Comparison of ENCODE assay signal across 8 cellular contexts in the genomic region with DNA sequence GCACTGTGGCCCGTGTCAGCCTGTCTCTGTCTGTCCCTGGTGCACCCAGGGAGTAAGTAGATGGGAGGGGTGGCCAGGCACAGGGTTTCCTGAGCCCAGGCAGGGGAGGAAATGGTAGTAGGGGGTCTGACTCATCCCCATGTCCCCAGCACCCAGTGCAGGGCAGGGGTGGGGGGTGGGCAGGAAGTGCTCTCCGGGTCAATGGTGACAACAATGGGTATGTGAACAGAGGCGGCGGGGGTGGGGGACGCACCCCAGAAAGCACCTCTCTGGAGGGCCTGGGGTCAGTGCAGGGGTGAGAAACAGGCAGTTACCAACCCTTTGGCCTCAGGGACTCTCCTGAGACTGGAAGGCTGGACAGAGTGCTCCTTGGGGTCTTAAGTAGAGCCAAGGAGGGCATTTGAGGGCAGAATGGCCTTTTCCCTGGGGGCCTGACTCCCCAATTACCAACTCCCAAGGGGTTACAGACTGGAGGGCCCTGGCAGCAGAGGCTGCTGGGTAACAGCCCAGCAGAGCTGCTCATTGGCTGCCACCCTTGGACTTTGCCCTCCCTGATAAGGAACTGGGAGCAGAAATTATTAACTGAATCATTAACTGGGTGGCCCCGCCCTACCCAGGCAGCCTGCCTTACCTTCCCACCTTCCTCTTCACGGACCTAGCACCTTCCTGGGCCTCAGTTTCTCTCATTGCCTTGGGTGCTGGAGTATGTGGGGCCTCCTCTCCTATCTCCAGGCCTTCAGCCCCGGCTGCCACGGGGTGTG. TPM values are rescaled to one million over a fixed set of nuclear protein-coding genes. Genes with fewer than 3 reads are reported as not detected.
DNase-seq lines count a peak whose midpoint lies in the region; ATAC-seq and TF ChIP-seq lines count a peak whose summit lies in the region.

No MANE protein-coding gene starts in this region.

- H4K91ac ChIP-seq in IMR-90 (ENCODE audit: insufficient read depth, low read depth, low read length): peak overlapping the region; percentile 76

- no peak for TF ChIP-seq RAD21 in IMR-90 (IDR thresholded peaks at IDR 0.05; ENCODE audit: low read length)

- H3K4me2 ChIP-seq in IMR-90 (ENCODE audit: low read depth, low read length): no peak overlapping the region

- peak overlapping the region; percentile 74 for H2BK120ac ChIP-seq in IMR-90 (ENCODE audit: low read depth, low read length)

- H3K14ac ChIP-seq in IMR-90 (replicated peaks; ENCODE audit: low read depth, low read length): peak overlapping the region; percentile 51; the same call in 1 of the 2 replicates

- CTCF ChIA-PET in IMR-90 (lab: Yijun Ruan, JAX): no interaction called here
- CTCF ChIA-PET in RWPE1 (lab: Yijun Ruan, JAX): interaction anchor here (0.6 to 1.3 kb wide), 4 partner anchors 9 to 309 kb away, joined by 3 to 7 read pairs (median 4); no protein-coding TSS in a partner anchor

- peak; percentile 44 for ATAC-seq in GM18907 (IDR thresholded peaks at IDR 0.05; ENCODE audit: unreplicated experiment)
- no peak for ATAC-seq in IMR-90 (ENCODE audit: low read depth)
- peak; percentile 53 for ATAC-seq in activated naive CD8-positive, alpha-beta T cell treated with anti-CD3 and anti-CD28 coated beads, Interleukin-2, amount 50 U/mL, for 24 hours
- no peak for ATAC-seq in GM21381 (IDR thresholded peaks at IDR 0.05; ENCODE audit: unreplicated experiment)

- peak overlapping the region; percentile 45; the same call in 1 of the 3 replicates for H2BK15ac ChIP-seq in IMR-90 (ENCODE audit: low read depth, low read length)

- 0 out of 4 replicates have a peak, but pooled peaks cover 0 to 3% of the 10 kb centered on the region in 2 experiments for H3K79me1 ChIP-seq in IMR-90 (ENCODE audit: low read depth in 1 of 2, low read length in 2 of 2)

- no peak for TF ChIP-seq POLR2A in IMR-90 (IDR thresholded peaks at IDR 0.05; ENCODE audit: low read depth, low read length)

- H3K9ac ChIP-seq in IMR-90 (ENCODE audit: low read depth, low read length): peak overlapping the region; percentile 25; the same call in 1 of the 2 replicates

- no peak overlapping the region for H3K18ac ChIP-seq in IMR-90 (ENCODE audit: low read depth, low read length)

- POLR2A ChIA-PET in IMR-90 (lab: Charles Lee; ENCODE audit: unreplicated experiment) (no interaction called here), RWPE1 (lab: Yijun Ruan, JAX; ENCODE audit: low non-redundant PET) (no interaction called here)

- peaks cover 18% of the 10 kb centered on the region for H3K27me3 Mint-ChIP-seq in activated naive CD8-positive, alpha-beta T cell treated with anti-CD3 and anti-CD28 coated beads, Interleukin-2, amount 50 U/mL, for 24 hours
- H3K27me3 Mint-ChIP-seq in nephron (ENCODE audit: low read depth): peaks cover 19% of the 10 kb centered on the region

- in situ Hi-C loops in IMR-90 (cut with MboI; ENCODE audit: low sequenced_read_pairs): no loop called here

- peaks cover 15% of the 10 kb centered on the region for H3K4me1 ChIP-seq in IMR-90 (ENCODE audit: control insufficient read depth, insufficient read depth, low read length)

- no peak overlapping the region for H3K4me3 ChIP-seq in IMR-90 (ENCODE audit: insufficient read depth, low read depth, low read length)

- TF ChIP-seq CTCF in IMR-90 (conservative IDR thresholded peaks at IDR 0.05; ENCODE audit: low read depth, low read length) (no peak), nephron (IDR thresholded peaks at IDR 0.05; ENCODE audit: unreplicated experiment in 3 of 3) (no peak), RWPE1 (conservative IDR thresholded peaks at IDR 0.05; ENCODE audit: low read depth) (no peak)

- H4K8ac ChIP-seq in IMR-90 (ENCODE audit: low read depth in 2 of 2, low read length in 2 of 2): peak overlapping the region; percentile 66 to 81; a peak in 3 of 4 replicates

- no peaks in the 10 kb centered on the region for H3K9me3 ChIP-seq in IMR-90 (ENCODE audit: control insufficient read depth, insufficient read depth, low read length)

- H4K5ac ChIP-seq in IMR-90 (ENCODE audit: low read depth, low read length): peak overlapping the region; percentile 61; the same call in 1 of the 2 replicates

- peaks cover 3% of the 10 kb centered on the region; the same call in 1 of the 2 replicates for H3K27me3 ChIP-seq in IMR-90 (ENCODE audit: control insufficient read depth, insufficient read depth, low read length)

- H3K4me1 Mint-ChIP-seq in activated naive CD8-positive, alpha-beta T cell treated with anti-CD3 and anti-CD28 coated beads, Interleukin-2, amount 50 U/mL, for 24 hours: peaks cover 22% of the 10 kb centered on the region
- H3K4me1 Mint-ChIP-seq in nephron: peaks cover 19% of the 10 kb centered on the region

- peak overlapping the region; percentile 54; the same call in 1 of the 2 replicates for H3K4ac ChIP-seq in IMR-90 (ENCODE audit: low read depth, low read length)

- DNase-seq in IMR-90 (peak; percentile 50), NCI-H2196 (lab: John Stamatoyannopoulos, UW; ENCODE audit: unreplicated experiment) (no peak), RWPE1 (ENCODE audit: low spot score) (no peak), DMS153 (lab: John Stamatoyannopoulos, UW) (no peak)
- DNase-seq in activated naive CD8-positive, alpha-beta T cell treated with anti-CD3 and anti-CD28 coated beads, Interleukin-2, amount 50 U/mL, for 24 hours: peak; percentile 33

- peak overlapping the region; percentile 82; the same call in 1 of the 2 replicates for H2AK5ac ChIP-seq in IMR-90 (ENCODE audit: low read depth, low read length)

- peak overlapping the region; percentile 42 for H2BK5ac ChIP-seq in IMR-90 (ENCODE audit: low read depth, low read length, poor library complexity, severe bottlenecking)

- H3K36me3 ChIP-seq in IMR-90 (ENCODE audit: control insufficient read depth, insufficient read depth, low read length): no peaks in the 10 kb centered on the region

- intact Hi-C loops in IMR-90 (cut with micrococcal nuclease): no loop called here

- peak overlapping the region; percentile 75 for H2AFZ ChIP-seq in IMR-90 (replicated peaks; ENCODE audit: low read length, poor library complexity)

- WGBS in IMR-90 (ENCODE audit: extremely low coverage in 2 of 2, insufficient read length in 1 of 2), 2 experiments: no CpG with 5 or more reads among the region's 9 CpGs

- H3K9me1 ChIP-seq in IMR-90 (ENCODE audit: insufficient read depth, low read length): no peaks in the 10 kb centered on the region

- no peak overlapping the region for H3K56ac ChIP-seq in IMR-90 (ENCODE audit: extremely low read depth, insufficient read depth, low read length)

- H3K36me3 Mint-ChIP-seq in activated naive CD8-positive, alpha-beta T cell treated with anti-CD3 and anti-CD28 coated beads, Interleukin-2, amount 50 U/mL, for 24 hours (ENCODE audit: low read depth): no peaks in the 10 kb centered on the region
- no peaks in the 10 kb centered on the region for H3K36me3 Mint-ChIP-seq in nephron (ENCODE audit: low read depth)

- H3K23ac ChIP-seq in IMR-90 (ENCODE audit: low read depth, low read length): no peak overlapping the region

- H4K20me1 ChIP-seq in IMR-90 (ENCODE audit: insufficient read depth, low read length): no peaks in the 10 kb centered on the region

- BruUV-seq in IMR-90 (replicated peaks; lab: Mats Ljungman, UMichigan): no TSS peak

- H3K27ac Mint-ChIP-seq in activated naive CD8-positive, alpha-beta T cell treated with anti-CD3 and anti-CD28 coated beads, Interleukin-2, amount 50 U/mL, for 24 hours: no peak overlapping the region
- H3K27ac Mint-ChIP-seq in nephron: peak overlapping the region; percentile 55 to 89 (median 65)

- no peaks in the 10 kb centered on the region for H3K9me3 Mint-ChIP-seq in activated naive CD8-positive, alpha-beta T cell treated with anti-CD3 and anti-CD28 coated beads, Interleukin-2, amount 50 U/mL, for 24 hours
- H3K9me3 Mint-ChIP-seq in nephron: no peaks in the 10 kb centered on the region

- no peak overlapping the region for H3K4me3 Mint-ChIP-seq in activated naive CD8-positive, alpha-beta T cell treated with anti-CD3 and anti-CD28 coated beads, Interleukin-2, amount 50 U/mL, for 24 hours
- H3K4me3 Mint-ChIP-seq in nephron: no peak overlapping the region

- peak overlapping the region; percentile 90 for H2AK9ac ChIP-seq in IMR-90 (replicated peaks; ENCODE audit: low read depth, low read length, poor library complexity)

- H3K27ac ChIP-seq in IMR-90 (ENCODE audit: insufficient read depth, low read length): no peak overlapping the region; the same call in 1 of the 2 replicates
- no peak overlapping the region for H3K27ac ChIP-seq in RWPE1

- peak overlapping the region; percentile 72; the same call in 1 of the 2 replicates for H2BK20ac ChIP-seq in IMR-90 (ENCODE audit: low read depth, low read length)

- dilution Hi-C loops in IMR-90 (cut with HindIII; ENCODE audit: low sequenced_read_pairs, unreplicated experiment): no loop called here

TF ChIP-seq in IMR-90, 13 proteins besides CTCF, POLR2A, EP300 and RAD21:
- no peak for TF ChIP-seq SMC3 (IDR thresholded peaks at IDR 0.05; ENCODE audit: low read depth, low read length)
- no peak for TF ChIP-seq RFX5 (IDR thresholded peaks at IDR 0.05; ENCODE audit: low read depth, low read length)
- TF ChIP-seq FOS (IDR thresholded peaks at IDR 0.05; ENCODE audit: low read depth, low read length): 0 out of 2 replicates have a peak, but pooled peaks have one; percentile 31
- TF ChIP-seq BHLHE40 (IDR thresholded peaks at IDR 0.05; ENCODE audit: low read depth, low read length): no peak
- TF ChIP-seq MAFK (IDR thresholded peaks at IDR 0.05; ENCODE audit: low read depth, low read length): no peak
- no peak for TF ChIP-seq MAZ (IDR thresholded peaks at IDR 0.05; ENCODE audit: borderline replicate concordance, low read depth, low read length)

RNA-seq across cellular contexts. Expression of gene MYRF, which starts 4.2 kb away (rescaled TPM):
- 1.6 and 1.7 TPM in 2 replicates for total RNA-seq in IMR-90 (2012; rRNA removed)
- 10.6 and 10.7 TPM in 2 replicates for polyA plus RNA-seq in IMR-90 (2012; rRNA removed)
- 6.1 and 9.3 TPM in 2 replicates for polyA plus RNA-seq in IMR-90 (2012; cell fraction: cytosol; rRNA removed)
- polyA plus RNA-seq in IMR-90 (2012; cell fraction: nucleus; rRNA removed; ENCODE audit: low replicate concordance): 31.2 and 47.2 TPM in 2 replicates

RNA-seq across cellular contexts. Expression of gene TMEM258, which starts 35.8 kb away (rescaled TPM):
- 70.0 and 107 TPM in 2 replicates for total RNA-seq in IMR-90 (2012; rRNA removed)
- polyA plus RNA-seq in IMR-90 (2012; rRNA removed): 280 and 290 TPM in 2 replicates
- 196 and 200 TPM in 2 replicates for polyA plus RNA-seq in IMR-90 (2012; cell fraction: cytosol; rRNA removed)
- polyA plus RNA-seq in IMR-90 (2012; cell fraction: nucleus; rRNA removed; ENCODE audit: low replicate concordance): 40.4 and 104 TPM in 2 replicates

RNA-seq across cellular contexts. Expression of gene FEN1, which starts 36.1 kb away (rescaled TPM):
- total RNA-seq in IMR-90 (2012; rRNA removed): 41.9 and 43.9 TPM in 2 replicates
- 21.3 and 23.0 TPM in 2 replicates for polyA plus RNA-seq in IMR-90 (2012; rRNA removed)
- polyA plus RNA-seq in IMR-90 (2012; cell fraction: cytosol; rRNA removed): 15.5 and 18.0 TPM in 2 replicates
- polyA plus RNA-seq in IMR-90 (2012; cell fraction: nucleus; rRNA removed; ENCODE audit: low replicate concordance): 6.4 and 7.0 TPM in 2 replicates

Comparison
In these comparisons a context has a peak if more than half of its experiments do, and no peak if none do; other contexts are left out.
1. ATAC-seq: peak in GM18907 (single experiment) and activated naive CD8-positive, alpha-beta T cell treated with anti-CD3 and anti-CD28 coated beads, Interleukin-2, amount 50 U/mL, for 24 hours (single experiment); none in IMR-90 (single experiment) and GM21381 (single experiment).
2. DNase-seq: peak in IMR-90 (single experiment) and activated naive CD8-positive, alpha-beta T cell treated with anti-CD3 and anti-CD28 coated beads, Interleukin-2, amount 50 U/mL, for 24 hours (single experiment); none in NCI-H2196 (single experiment), RWPE1 (single experiment) and DMS153 (single experiment).